8 cellular contexts compared by ENCODE assay signal in the genomic region with DNA sequence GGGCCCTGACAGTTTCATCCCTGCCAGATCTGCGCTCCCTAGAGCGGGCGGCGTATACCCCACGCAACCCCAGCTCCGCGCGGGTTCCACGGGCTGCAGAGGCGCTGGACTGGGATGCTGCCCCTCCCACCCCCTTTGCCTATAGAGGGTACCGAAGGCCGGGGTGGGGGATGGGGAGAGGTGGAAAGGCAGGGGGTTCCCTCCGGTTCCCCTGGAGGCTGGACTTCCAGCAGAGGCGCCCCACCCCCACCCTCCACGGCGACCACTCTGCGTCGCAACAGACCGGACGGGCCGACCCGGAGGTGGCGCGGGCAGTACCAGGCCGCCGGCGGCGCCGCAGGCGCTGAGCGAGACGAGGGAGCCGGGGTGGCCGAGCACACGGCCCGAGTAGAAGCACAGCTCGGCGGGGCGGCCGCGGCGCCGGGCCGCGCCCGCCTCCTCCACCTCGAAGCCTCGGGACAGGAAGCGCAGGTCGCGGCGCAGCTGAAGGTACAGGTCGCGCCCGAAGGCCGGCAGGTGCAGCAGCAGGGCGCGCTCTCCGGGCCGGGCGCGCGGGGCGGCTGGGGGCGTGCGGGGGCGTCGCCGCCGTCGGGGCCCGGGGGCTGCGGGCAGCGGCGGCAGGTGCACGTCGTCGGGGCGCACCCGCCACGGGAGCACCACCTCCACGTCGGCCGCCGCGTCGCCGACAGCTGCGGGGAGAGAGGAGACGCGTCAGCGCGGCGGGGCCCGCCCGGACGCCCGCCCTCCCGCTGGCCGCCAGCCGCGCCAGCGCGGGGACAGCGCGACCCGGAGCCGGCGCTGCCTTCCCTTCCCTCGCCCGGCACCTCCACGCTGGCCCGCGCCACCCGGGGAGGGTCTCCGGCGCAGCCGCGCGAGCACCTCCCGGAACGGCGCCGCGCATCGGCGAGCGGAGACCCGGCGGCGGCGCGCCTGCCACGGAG. TPM values are rescaled to one million over a fixed set of nuclear protein-coding genes. Genes with fewer than 3 reads are reported as not detected.
A peak's percentile ranks its signal among the peaks of the same experiment; 100 is the strongest.
DNase-seq lines count a peak whose midpoint lies in the region; ATAC-seq and TF ChIP-seq lines count a peak whose summit lies in the region.

No MANE protein-coding gene starts in this region.

- no peak overlapping the region for H2BK5ac ChIP-seq in IMR-90 (ENCODE audit: low read depth, low read length, poor library complexity, severe bottlenecking)

- POLR2A ChIA-PET in IMR-90 (lab: Charles Lee; ENCODE audit: unreplicated experiment): no interaction called here

- H3K36me3 ChIP-seq in IMR-90 (ENCODE audit: control insufficient read depth, insufficient read depth, low read length) (no peaks in the 10 kb centered on the region), body of pancreas (replicated peaks in 1 of 2; ENCODE audit: insufficient read depth in 1 of 2, low read depth in 2 of 2) (no peaks in the 10 kb centered on the region), lung (ENCODE audit: control insufficient read depth in 2 of 2, insufficient read depth in 2 of 2, low read length in 2 of 2) (no peaks in the 10 kb centered on the region), upper lobe of left lung (no peaks in the 10 kb centered on the region)

- TF ChIP-seq EP300 in upper lobe of left lung (IDR thresholded peaks at IDR 0.05): no peak

- in situ Hi-C loops in IMR-90 (cut with MboI; ENCODE audit: low sequenced_read_pairs): no loop called here

- H3K4me1 ChIP-seq in IMR-90 (ENCODE audit: control insufficient read depth, insufficient read depth, low read length) (no peaks in the 10 kb centered on the region), body of pancreas (peaks cover 34% of the 10 kb centered on the region), lung (ENCODE audit: control insufficient read depth in 2 of 2, insufficient read depth in 2 of 2, low read length in 2 of 2) (peaks cover 0 to 4% of the 10 kb centered on the region in 2 donors), upper lobe of left lung (peaks cover 7 to 19% (median 13%) of the 10 kb centered on the region in 4 donors)

- WGBS in IMR-90 (ENCODE audit: extremely low coverage in 2 of 2, insufficient read length in 1 of 2), 2 experiments: 4% methylated on average over 32 of the region's 134 CpGs; no CpG with 5 or more reads in 1 of the 2 experiments
- WGBS in body of pancreas, 2 donors: 6 to 60% methylated on average over 1 to 64 of the region's 134 CpGs
- 6 to 10% methylated on average over 69 to 134 of the region's 134 CpGs for WGBS in lung, 2 donors
- WGBS in upper lobe of left lung, 2 donors: 31 to 37% methylated on average over 10 to 29 of the region's 134 CpGs

- H4K91ac ChIP-seq in IMR-90 (ENCODE audit: insufficient read depth, low read depth, low read length): no peak overlapping the region

- no peaks in the 10 kb centered on the region for H3K9me1 ChIP-seq in IMR-90 (ENCODE audit: insufficient read depth, low read length)

- no peak overlapping the region for H3K4me2 ChIP-seq in IMR-90 (ENCODE audit: low read depth, low read length)

- no peak overlapping the region for H2AK5ac ChIP-seq in IMR-90 (ENCODE audit: low read depth, low read length)

- H4K20me1 ChIP-seq in IMR-90 (ENCODE audit: insufficient read depth, low read length): no peaks in the 10 kb centered on the region

- H3K9me3 ChIP-seq in IMR-90 (ENCODE audit: control insufficient read depth, insufficient read depth, low read length) (no peaks in the 10 kb centered on the region), body of pancreas (no peaks in the 10 kb centered on the region), lung (ENCODE audit: control insufficient read depth in 2 of 2, insufficient read depth in 1 of 2, low read length in 1 of 2) (no peaks in the 10 kb centered on the region), upper lobe of left lung (no peaks in the 10 kb centered on the region)

- peak; percentile 12 for ATAC-seq in GM19351 (IDR thresholded peaks at IDR 0.05; ENCODE audit: unreplicated experiment)
- ATAC-seq in IMR-90 (ENCODE audit: low read depth): no peak
- peak; percentile 38 for ATAC-seq in body of pancreas
- no peak for ATAC-seq in lung (ENCODE audit: insufficient read depth, low FRiP score)
- ATAC-seq in upper lobe of left lung (ENCODE audit: low FRiP score in 2 of 2): peak in 1 of 2 donors; percentile 6

- H2BK20ac ChIP-seq in IMR-90 (ENCODE audit: low read depth, low read length): no peak overlapping the region

- DNase-seq in IMR-90 (no peak), body of pancreas (peak; percentile 32 to 59 (median 40)), lung (ENCODE audit: low spot score) (no peak), upper lobe of left lung (peak in 1 of 2 donors; percentile 90), GF-D8 (lab: John Stamatoyannopoulos, UW) (no peak), HUDEP-2 (lab: John Stamatoyannopoulos, UW; ENCODE audit: unreplicated experiment in 76 of 76) (no peak)
- no peak for DNase-seq in effector CD8-positive, alpha-beta T cell (lab: John Stamatoyannopoulos, UW)

- H2AFZ ChIP-seq in IMR-90 (replicated peaks; ENCODE audit: low read length, poor library complexity): peak overlapping the region; percentile 73

- H3K4me3 ChIP-seq in IMR-90 (ENCODE audit: insufficient read depth, low read depth, low read length) (no peak overlapping the region), body of pancreas (peak overlapping the region; percentile 29 to 69), lung (peak overlapping the region; percentile 70), upper lobe of left lung (peak overlapping the region; percentile 58 to 94 (median 88))

- H3K23ac ChIP-seq in IMR-90 (ENCODE audit: low read depth, low read length): no peak overlapping the region

- no peak overlapping the region for H2AK9ac ChIP-seq in IMR-90 (replicated peaks; ENCODE audit: low read depth, low read length, poor library complexity)

- no peak overlapping the region for H3K4ac ChIP-seq in IMR-90 (ENCODE audit: low read depth, low read length)

- H2BK120ac ChIP-seq in IMR-90 (ENCODE audit: low read depth, low read length): no peak overlapping the region

- H3K79me1 ChIP-seq in IMR-90 (ENCODE audit: low read depth in 1 of 2, low read length in 2 of 2): no peaks in the 10 kb centered on the region

- no peak for TF ChIP-seq POLR2A in IMR-90 (IDR thresholded peaks at IDR 0.05; ENCODE audit: low read depth, low read length)
- TF ChIP-seq POLR2A in body of pancreas (IDR thresholded peaks at IDR 0.05): no peak
- no peak for TF ChIP-seq POLR2A in upper lobe of left lung (IDR thresholded peaks at IDR 0.05)

- no TSS peak for BruUV-seq in IMR-90 (replicated peaks; lab: Mats Ljungman, UMichigan)

- no peak overlapping the region for H4K8ac ChIP-seq in IMR-90 (ENCODE audit: low read depth in 2 of 2, low read length in 2 of 2)

- H3K56ac ChIP-seq in IMR-90 (ENCODE audit: extremely low read depth, insufficient read depth, low read length): no peak overlapping the region

- no peak overlapping the region for H3K18ac ChIP-seq in IMR-90 (ENCODE audit: low read depth, low read length)

- TF ChIP-seq CTCF in IMR-90 (conservative IDR thresholded peaks at IDR 0.05; ENCODE audit: low read depth, low read length) (no peak), body of pancreas (IDR thresholded peaks at IDR 0.05) (no peak), lung (IDR thresholded peaks at IDR 0.05; ENCODE audit: control extremely low read depth, extremely low read depth) (no peak), upper lobe of left lung (IDR thresholded peaks at IDR 0.05) (no peak)

- H3K27ac ChIP-seq in IMR-90 (ENCODE audit: insufficient read depth, low read length): no peak overlapping the region
- H3K27ac ChIP-seq in body of pancreas: peak overlapping the region; percentile 68 to 92 (median 89)
- peak overlapping the region; percentile 36 to 75 for H3K27ac ChIP-seq in lung (ENCODE audit: low read depth in 1 of 2, low read length in 1 of 2)
- H3K27ac ChIP-seq in upper lobe of left lung: peak overlapping the region; percentile 30 to 77 (median 64)

- no peak overlapping the region for H3K9ac ChIP-seq in IMR-90 (ENCODE audit: low read depth, low read length)

- no peak for TF ChIP-seq RAD21 in IMR-90 (IDR thresholded peaks at IDR 0.05; ENCODE audit: low read length)

- peaks cover 8% of the 10 kb centered on the region for H3K27me3 ChIP-seq in IMR-90 (ENCODE audit: control insufficient read depth, insufficient read depth, low read length)
- H3K27me3 ChIP-seq in body of pancreas: no peaks in the 10 kb centered on the region
- H3K27me3 ChIP-seq in lung (ENCODE audit: control insufficient read depth, insufficient read depth): no peaks in the 10 kb centered on the region
- peaks cover 0 to 11% (median 4%) of the 10 kb centered on the region in 4 donors for H3K27me3 ChIP-seq in upper lobe of left lung

- CTCF ChIA-PET in IMR-90 (lab: Yijun Ruan, JAX): no interaction called here

- no peak overlapping the region for H4K5ac ChIP-seq in IMR-90 (ENCODE audit: low read depth, low read length)

- no peak overlapping the region for H2BK15ac ChIP-seq in IMR-90 (ENCODE audit: low read depth, low read length)

- intact Hi-C loops in IMR-90 (cut with micrococcal nuclease) (no loop called here), body of pancreas (cut with DNase I) (no loop called here)

- dilution Hi-C loops in IMR-90 (cut with HindIII; ENCODE audit: low sequenced_read_pairs, unreplicated experiment): no loop called here

- no peak overlapping the region for H3K14ac ChIP-seq in IMR-90 (replicated peaks; ENCODE audit: low read depth, low read length)

TF ChIP-seq in IMR-90, 13 proteins besides CTCF, POLR2A, EP300 and RAD21 (continues in another document):
- no peak for TF ChIP-seq CHD1 (IDR thresholded peaks at IDR 0.05; ENCODE audit: low read depth, low read length)
- TF ChIP-seq FOS (IDR thresholded peaks at IDR 0.05; ENCODE audit: low read depth, low read length): no peak
- TF ChIP-seq MXI1 (IDR thresholded peaks at IDR 0.05; ENCODE audit: borderline replicate concordance, low read depth, low read length): no peak
- no peak for TF ChIP-seq USF2 (IDR thresholded peaks at IDR 0.05; ENCODE audit: low read depth, low read length)
- no peak for TF ChIP-seq RCOR1 (IDR thresholded peaks at IDR 0.05; ENCODE audit: insufficient replicate concordance, low read length)
- no peak for TF ChIP-seq BHLHE40 (IDR thresholded peaks at IDR 0.05; ENCODE audit: low read depth, low read length)
- no peak for TF ChIP-seq MAFK (IDR thresholded peaks at IDR 0.05; ENCODE audit: low read depth, low read length)

RNA-seq across cellular contexts. Expression of gene ADAMTS17, which starts 0.8 kb away (rescaled TPM):
- total RNA-seq in IMR-90 (2012; rRNA removed): 0.28 TPM in 1 of 2 replicates, not detected in the other
- 0.03 and 0.09 TPM in 2 replicates for polyA plus RNA-seq in IMR-90 (2012; rRNA removed)
- polyA plus RNA-seq in IMR-90 (2012; cell fraction: cytosol; rRNA removed): 0.01 and 0.02 TPM in 2 replicates
- polyA plus RNA-seq in IMR-90 (2012; cell fraction: nucleus; rRNA removed; ENCODE audit: low replicate concordance): 0.03 and 0.06 TPM in 2 replicates
- total RNA-seq in body of pancreas: 10 to 100 TPM; 24.6 to 26.0 TPM
- 1 to 10 TPM; 2.7 to 6.6 TPM for total RNA-seq in lung
- polyA plus RNA-seq in lung: 1 to 10 TPM in 1 of 2 donors, under 1 TPM in 1; 0.47 to 1.6 TPM
- 10 to 100 TPM in 1 of 6 donors, 1 to 10 TPM in 5; 3.2 to 11.5 (median 5.7) TPM for total RNA-seq in upper lobe of left lung

Comparison
In these comparisons a context has a peak if more than half of its experiments do, and no peak if none do; other contexts are left out.
1. ATAC-seq: peak in GM19351 (single experiment) and body of pancreas (single experiment); none in IMR-90 (single experiment) and lung (single experiment).
2. DNase-seq: peak in body of pancreas (4 of 4); none in IMR-90 (single experiment), lung (single experiment), GF-D8 (single experiment), effector CD8-positive, alpha-beta T cell (single experiment) and HUDEP-2 (0 of 76).